In genomic region chr15:98412852-98413251, GRCh38 we compare ENCODE assay signal across 22 cellular contexts.
"Had no signal": no experiment of that assay in that cellular context is flagged by ENCODE, and none has a peak within 500 bp of the region (broad histone marks: within the 10 kb centered on the region; RNA-seq: fewer than 3 reads in every experiment).

No MANE protein-coding gene starts in this region.

- ATAC-seq: effector memory CD8-positive, alpha-beta T cell; gastroesophageal sphincter; naive thymus-derived CD4-positive, alpha-beta T cell; sciatic nerve; stimulated activated naive B cell treated with anti-CD40 and anti-IgM and Interleukin-4, amounts not matched to agents 10 μg/mL and 1 μg/mL and 100 μg/mL, for 72 hours; stimulated activated naive CD8-positive, alpha-beta T cell treated with anti-CD3 and anti-CD28 coated beads, Interleukin-15, amount 100 ng/mL, for 72 hours had no signal

- H3K36me3 Mint-ChIP-seq: immature natural killer cell; naive thymus-derived CD4-positive, alpha-beta T cell had no signal

- H3K4me3 ChIP-seq: esophagus squamous epithelium, gastroesophageal sphincter, prostate gland, thoracic aorta, transverse colon had no signal

- H3K4me1 Mint-ChIP-seq: immature natural killer cell; naive thymus-derived CD4-positive, alpha-beta T cell; stimulated activated naive CD8-positive, alpha-beta T cell treated with anti-CD3 and anti-CD28 coated beads, Interleukin-15, amount 100 ng/mL, for 72 hours had no signal

- H3K79me2 ChIP-seq: parathyroid adenoma had no signal

- H3K9ac ChIP-seq: parathyroid adenoma had no signal

- H3K27me3 ChIP-seq: gastroesophageal sphincter, transverse colon had no signal

- H3K36me3 ChIP-seq: esophagus squamous epithelium, gastroesophageal sphincter, prostate gland, thoracic aorta, transverse colon had no signal

- H3K9me3 ChIP-seq: esophagus squamous epithelium, gastroesophageal sphincter, prostate gland, thoracic aorta, transverse colon had no signal

- H2AFZ ChIP-seq: parathyroid adenoma had no signal

- H3K4me1 ChIP-seq: parathyroid adenoma, prostate gland had no signal

- FAIRE-seq: colon, kidney had no signal

- H3K27ac ChIP-seq: parathyroid adenoma, prostate gland, thoracic aorta, transverse colon had no signal

- H3K9me3 Mint-ChIP-seq: dendritic cell treated with granulocyte-macrophage colony-stimulating factor and Interleukin-4, amounts not matched to agents 40 ng/mL and 50 ng/mL, for 4 days; stimulated activated naive B cell treated with anti-CD40 and anti-IgM and Interleukin-4, amounts not matched to agents 10 μg/mL and 1 μg/mL and 100 μg/mL, for 72 hours; stimulated activated naive CD8-positive, alpha-beta T cell treated with anti-CD3 and anti-CD28 coated beads, Interleukin-15, amount 100 ng/mL, for 72 hours had no signal

- H3K27ac Mint-ChIP-seq: dendritic cell treated with granulocyte-macrophage colony-stimulating factor and Interleukin-4, amounts not matched to agents 40 ng/mL and 50 ng/mL, for 4 days; effector memory CD8-positive, alpha-beta T cell; immature natural killer cell; naive thymus-derived CD4-positive, alpha-beta T cell; nephron progenitor cell; stimulated activated naive B cell treated with anti-CD40 and anti-IgM and Interleukin-4, amounts not matched to agents 10 μg/mL and 1 μg/mL and 100 μg/mL, for 72 hours; stimulated activated naive CD8-positive, alpha-beta T cell treated with anti-CD3 and anti-CD28 coated beads, Interleukin-15, amount 100 ng/mL, for 72 hours had no signal

- H3K4me3 Mint-ChIP-seq: dendritic cell treated with granulocyte-macrophage colony-stimulating factor and Interleukin-4, amounts not matched to agents 40 ng/mL and 50 ng/mL, for 4 days; effector memory CD8-positive, alpha-beta T cell; immature natural killer cell; naive thymus-derived CD4-positive, alpha-beta T cell; nephron progenitor cell; stimulated activated naive B cell treated with anti-CD40 and anti-IgM and Interleukin-4, amounts not matched to agents 10 μg/mL and 1 μg/mL and 100 μg/mL, for 72 hours; stimulated activated naive CD8-positive, alpha-beta T cell treated with anti-CD3 and anti-CD28 coated beads, Interleukin-15, amount 100 ng/mL, for 72 hours had no signal

- DNase-seq: effector memory CD8-positive, alpha-beta T cell; esophagus squamous epithelium; foreskin fibroblast; immature natural killer cell; kidney; mammary epithelial cell; naive thymus-derived CD4-positive, alpha-beta T cell; nephron progenitor cell; retina; stimulated activated CD4-positive, alpha-beta T cell treated with anti-CD3 and anti-CD28 coated beads, Interleukin-2, amount 100 ng/mL, for 24 hours; stimulated activated CD4-positive, alpha-beta T cell treated with anti-CD3 and anti-CD28 coated beads, Interleukin-4, amount 100 ng/mL, for 4 hours; stimulated activated naive B cell treated with anti-CD40 and anti-IgM and Interleukin-4, amounts not matched to agents 10 μg/mL and 1 μg/mL and 100 μg/mL, for 72 hours; stimulated activated naive CD8-positive, alpha-beta T cell treated with anti-CD3 and anti-CD28 coated beads, Interleukin-15, amount 100 ng/mL, for 72 hours; substantia nigra; transverse colon had no signal
